ENCODE assay signal across 1 cellular context in the genomic region with DNA sequence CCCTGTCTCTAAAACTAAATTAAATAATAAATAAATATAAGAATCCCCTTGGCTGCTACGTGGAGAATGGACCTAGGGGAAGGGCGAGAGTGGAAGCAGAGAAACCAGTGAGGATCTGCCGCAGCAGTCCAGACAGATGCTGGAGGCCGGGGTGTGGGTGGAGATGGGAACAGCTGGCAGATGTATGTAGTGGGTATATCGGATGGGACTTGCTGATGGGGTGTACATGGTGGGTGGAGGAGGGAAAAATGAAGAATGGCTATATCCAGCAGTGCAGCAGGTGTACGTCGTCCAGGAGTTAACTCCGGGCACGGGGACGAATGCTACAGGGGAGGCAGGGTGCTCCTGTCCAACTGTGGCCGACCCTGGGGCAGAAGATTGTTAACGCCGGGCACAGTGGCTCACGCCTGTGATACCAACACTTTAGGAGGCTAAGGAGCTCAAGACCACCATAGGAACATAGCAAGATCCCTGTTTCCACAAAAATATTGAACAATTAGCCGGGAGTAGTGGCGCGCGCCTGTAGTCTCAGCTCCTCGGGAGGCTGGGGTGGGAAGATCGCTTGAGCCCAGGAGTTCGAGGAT.
TF ChIP-seq lines count a peak whose summit lies in the region.

No MANE protein-coding gene starts in this region.

TF ChIP-seq in IMR-90, 13 proteins besides CTCF, POLR2A, EP300 and RAD21:
- TF ChIP-seq, protein P1, sequence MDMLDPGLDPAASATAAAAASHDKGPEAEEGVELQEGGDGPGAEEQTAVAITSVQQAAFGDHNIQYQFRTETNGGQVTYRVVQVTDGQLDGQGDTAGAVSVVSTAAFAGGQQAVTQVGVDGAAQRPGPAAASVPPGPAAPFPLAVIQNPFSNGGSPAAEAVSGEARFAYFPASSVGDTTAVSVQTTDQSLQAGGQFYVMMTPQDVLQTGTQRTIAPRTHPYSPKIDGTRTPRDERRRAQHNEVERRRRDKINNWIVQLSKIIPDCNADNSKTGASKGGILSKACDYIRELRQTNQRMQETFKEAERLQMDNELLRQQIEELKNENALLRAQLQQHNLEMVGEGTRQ (IDR thresholded peaks at IDR 0.05; ENCODE audit: low read depth, low read length): no peak
- TF ChIP-seq SMC3 (IDR thresholded peaks at IDR 0.05; ENCODE audit: low read depth, low read length) (no peak), MAFK (IDR thresholded peaks at IDR 0.05; ENCODE audit: low read depth, low read length) (no peak), BHLHE40 (IDR thresholded peaks at IDR 0.05; ENCODE audit: low read depth, low read length) (no peak), FOS (IDR thresholded peaks at IDR 0.05; ENCODE audit: low read depth, low read length) (no peak), MXI1 (IDR thresholded peaks at IDR 0.05; ENCODE audit: borderline replicate concordance, low read depth, low read length) (no peak), NFE2L2 (IDR thresholded peaks at IDR 0.05; ENCODE audit: low read depth, low read length) (no peak)
- TF ChIP-seq, protein P2, sequence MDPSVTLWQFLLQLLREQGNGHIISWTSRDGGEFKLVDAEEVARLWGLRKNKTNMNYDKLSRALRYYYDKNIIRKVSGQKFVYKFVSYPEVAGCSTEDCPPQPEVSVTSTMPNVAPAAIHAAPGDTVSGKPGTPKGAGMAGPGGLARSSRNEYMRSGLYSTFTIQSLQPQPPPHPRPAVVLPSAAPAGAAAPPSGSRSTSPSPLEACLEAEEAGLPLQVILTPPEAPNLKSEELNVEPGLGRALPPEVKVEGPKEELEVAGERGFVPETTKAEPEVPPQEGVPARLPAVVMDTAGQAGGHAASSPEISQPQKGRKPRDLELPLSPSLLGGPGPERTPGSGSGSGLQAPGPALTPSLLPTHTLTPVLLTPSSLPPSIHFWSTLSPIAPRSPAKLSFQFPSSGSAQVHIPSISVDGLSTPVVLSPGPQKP (IDR thresholded peaks at IDR 0.05; ENCODE audit: borderline replicate concordance, low read depth, low read length): no peak
